19 cellular contexts compared by ENCODE assay signal in the genomic region with DNA sequence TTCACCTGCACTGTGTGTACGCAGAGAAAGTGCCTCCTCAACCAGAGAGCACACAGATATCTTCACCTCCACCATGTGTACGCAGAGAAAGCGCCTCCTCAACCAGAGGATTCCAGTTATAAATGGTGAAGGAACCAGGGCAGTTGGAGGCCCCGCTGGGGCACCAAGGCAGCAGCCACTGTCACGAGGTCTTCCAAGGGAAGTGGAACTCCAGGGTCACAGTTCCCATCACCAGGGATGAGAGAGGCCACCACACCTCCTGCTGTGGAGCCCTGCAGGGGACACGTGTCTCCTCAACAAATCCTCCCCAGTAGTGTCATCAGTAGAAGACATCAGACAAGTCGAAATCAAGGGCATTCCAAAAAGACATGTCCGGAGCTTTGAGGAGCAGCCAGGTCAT.
"Had no signal": no experiment of that assay in that cellular context is flagged by ENCODE, and none has a peak within 500 bp of the region (broad histone marks: within the 10 kb centered on the region; RNA-seq: fewer than 3 reads in every experiment).

No MANE protein-coding gene starts in this region.

- H3K27me3 ChIP-seq: heart left ventricle, ovary, right atrium auricular region, sigmoid colon, thyroid gland, uterus had no signal

- H3K36me3 ChIP-seq: ovary, uterus had no signal

- H3K9me3 Mint-ChIP-seq: natural killer cell had no signal

- H3K4me3 Mint-ChIP-seq: endodermal cell, natural killer cell, neural crest cell, type B pancreatic cell had no signal

- H3K4me1 ChIP-seq: right atrium auricular region, sigmoid colon, thyroid gland, uterus had no signal

- H3K4me1 Mint-ChIP-seq: endodermal cell had no signal

- H3K9me3 ChIP-seq: heart left ventricle, ovary, right atrium auricular region, sigmoid colon, thyroid gland, uterus had no signal

- H3K27ac Mint-ChIP-seq: endodermal cell, natural killer cell, type B pancreatic cell had no signal

- DNase-seq: effector CD4-positive, alpha-beta T cell; endodermal cell; hippocampal formation; kidney glomerular epithelial cell; mammary epithelial cell; natural killer cell; sigmoid colon; stimulated activated CD4-positive, alpha-beta T cell treated with anti-CD3 and anti-CD28 coated beads, Interleukin-2, amount 100 ng/mL, for 24 hours; stimulated activated naive CD4-positive, alpha-beta T cell treated with Interleukin-2 at 50 U/mL for 16 hours; thyroid gland; uterus had no signal

- ATAC-seq: esophagus mucosa, natural killer cell had no signal

- H3K4me3 ChIP-seq: coronary artery, heart left ventricle, ovary, right atrium auricular region, sigmoid colon, skin epidermis, thyroid gland, uterus had no signal

- H3K27me3 Mint-ChIP-seq: type B pancreatic cell had no signal

- H3K27ac ChIP-seq: coronary artery, heart left ventricle, ovary, right atrium auricular region, sigmoid colon, thyroid gland, uterus had no signal
